Comparison of ENCODE assay signal across 8 cellular contexts in the genomic region with DNA sequence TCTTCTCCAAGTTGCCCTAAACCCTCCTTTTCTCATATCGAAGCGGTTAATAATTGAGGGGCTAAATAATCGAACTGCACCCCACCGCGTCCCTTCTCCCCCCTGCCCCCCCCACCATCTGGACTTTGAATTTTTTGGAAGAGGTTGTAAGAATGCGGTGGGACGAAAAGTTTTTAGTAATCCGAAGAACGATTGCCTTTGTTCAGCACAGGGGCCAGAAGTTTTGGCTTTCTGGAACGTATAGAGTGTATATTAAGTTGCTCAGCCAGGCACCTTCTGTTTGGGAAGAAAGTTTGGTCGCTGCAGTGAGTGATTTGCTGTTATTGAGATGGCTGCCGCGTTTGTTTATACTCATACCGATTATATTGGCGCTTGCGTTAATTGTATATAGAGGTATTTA. TPM values are rescaled to one million over a fixed set of nuclear protein-coding genes. Genes with fewer than 3 reads are reported as not detected.
DNase-seq lines count a peak whose midpoint lies in the region; ATAC-seq, FAIRE-seq and TF ChIP-seq lines count a peak whose summit lies in the region.

No MANE protein-coding gene starts in this region.

- H3K4me3 Mint-ChIP-seq in CD8-positive, alpha-beta memory T cell, result peak overlapping the region; percentile 91 to 99 (median 97)

- H3K4me1 Mint-ChIP-seq in CD8-positive, alpha-beta memory T cell, result peaks cover 43 to 63% (median 62%) of the 10 kb centered on the region in 3 donors

- no peaks in the 10 kb centered on the region for H3K9me3 Mint-ChIP-seq in CD8-positive, alpha-beta memory T cell

- WGBS in HepG2 (ENCODE audit: low lambda C conversion rate), result 1% methylated on average over 16 of the region's 16 CpGs
- WGBS in testis, 2 donors, result 0 to 2% methylated on average over 16 of the region's 16 CpGs

- in situ Hi-C loops in astrocyte of the cerebellum (cut with HindIII; ENCODE audit: low sequenced_read_pairs) (no loop called here), HepG2 (cut with HindIII; ENCODE audit: extremely low pct_ligation_motif_present, low pct_unique_long_range_greater_than_20kb) (no loop called here)

- H4K20me1 ChIP-seq in Karpas-422 (ENCODE audit: insufficient read depth, low read depth, low read length) (peaks cover 9% of the 10 kb centered on the region; the same call in 1 of the 2 replicates), HepG2 (ENCODE audit: insufficient read depth, low read length) (peaks cover 23% of the 10 kb centered on the region)

- no peak for TF ChIP-seq POLR2A in HepG2 (IDR thresholded peaks at IDR 0.05; ENCODE audit: insufficient read depth in 1 of 2, low read depth in 2 of 2, low read length in 2 of 2)
- TF ChIP-seq POLR2A in testis (IDR thresholded peaks at IDR 0.05), result no peak

- peaks cover 0 to 5% of the 10 kb centered on the region in 2 donors for H3K27me3 Mint-ChIP-seq in CD8-positive, alpha-beta memory T cell

- H3K9ac ChIP-seq in Karpas-422 (ENCODE audit: low read length) (peak overlapping the region; percentile 96), HepG2 (ENCODE audit: insufficient read depth, low read depth, low read length) (peak overlapping the region; percentile 93)

- H3K4me2 ChIP-seq in Karpas-422 (ENCODE audit: low read depth, low read length, poor library complexity, severe bottlenecking) (peak overlapping the region; percentile 81), HepG2 (ENCODE audit: low read depth, low read length) (peak overlapping the region; percentile 71)

- H2AFZ ChIP-seq in Karpas-422 (ENCODE audit: low read length) (peak overlapping the region; percentile 76; the same call in 1 of the 2 replicates), HepG2 (ENCODE audit: low read length) (no peak overlapping the region)

- no peak for TF ChIP-seq EP300 in HepG2 (IDR thresholded peaks at IDR 0.05; ENCODE audit: low read depth in 2 of 2, low read length in 2 of 2)
- no peak for TF ChIP-seq EP300 in HepG2 (CRISPR knock-in tag; IDR thresholded peaks at IDR 0.05; ENCODE audit: borderline replicate concordance)

- ATAC-seq in HepG2, result no peak
- ATAC-seq in GM21737 (IDR thresholded peaks at IDR 0.05; ENCODE audit: unreplicated experiment), result no peak

- H3K27ac Mint-ChIP-seq in CD8-positive, alpha-beta memory T cell, result peak overlapping the region; percentile 86 to 98 (median 93)

- no peaks in the 10 kb centered on the region for H3K36me3 ChIP-seq in CD8-positive, alpha-beta memory T cell (ENCODE audit: insufficient read depth, low read length)
- H3K36me3 ChIP-seq in Karpas-422 (ENCODE audit: insufficient read depth, low read length) (peaks cover 15% of the 10 kb centered on the region), HepG2 (replicated peaks in 1 of 2; ENCODE audit: control insufficient read depth in 1 of 2, insufficient read depth in 2 of 2, low read length in 2 of 2) (no peaks in the 10 kb centered on the region), testis (ENCODE audit: low read depth, missing control alignments) (no peaks in the 10 kb centered on the region)

- peaks cover 57% of the 10 kb centered on the region for H3K79me2 ChIP-seq in Karpas-422 (ENCODE audit: low read length)
- H3K79me2 ChIP-seq in HepG2 (ENCODE audit: insufficient read depth, low read length), result peaks cover 55% of the 10 kb centered on the region

- TF ChIP-seq RAD21 in HepG2 (CRISPR knock-in tag; IDR thresholded peaks at IDR 0.05), result no peak

- H3K4me1 ChIP-seq in CD8-positive, alpha-beta memory T cell (ENCODE audit: insufficient read depth, low read length), result peaks cover 43% of the 10 kb centered on the region
- H3K4me1 ChIP-seq in Karpas-422 (ENCODE audit: low read length), result peaks cover 34% of the 10 kb centered on the region
- H3K4me1 ChIP-seq in HepG2 (ENCODE audit: insufficient read depth, low read length), result peaks cover 48% of the 10 kb centered on the region
- peaks cover 11% of the 10 kb centered on the region for H3K4me1 ChIP-seq in testis

- TF ChIP-seq CTCF in astrocyte of the cerebellum (IDR thresholded peaks at IDR 0.05; ENCODE audit: low read depth, low read length, missing control alignments), result no peak
- no peak for TF ChIP-seq CTCF in HepG2 (CRISPR knock-in tag; IDR thresholded peaks at IDR 0.05)
- no peak for TF ChIP-seq CTCF in testis (IDR thresholded peaks at IDR 0.05)

- peak overlapping the region; percentile 90 for H3K27ac ChIP-seq in CD8-positive, alpha-beta memory T cell (ENCODE audit: low read depth, low read length)
- H3K27ac ChIP-seq in Karpas-422 (ENCODE audit: low read length) (peak overlapping the region; percentile 90), HepG2 (ENCODE audit: extremely low read length, insufficient read depth, low read length) (peak overlapping the region; percentile 98), testis (peak overlapping the region; percentile 98 to 100)

- no peaks in the 10 kb centered on the region for H3K9me2 ChIP-seq in Karpas-422 (replicated peaks; ENCODE audit: insufficient read depth, low read length)

- no peak for FAIRE-seq in HepG2 (lab: Jason Lieb, UNC)

- CTCF ChIA-PET in CD8-positive, alpha-beta memory T cell (lab: Charles Lee), result interaction anchor here (0.9 to 1.5 kb wide), 5 partner anchors 16 to 303 kb away, joined by 3 read pairs; a partner anchor contains a TSS
- CTCF ChIA-PET in HepG2 (lab: Yijun Ruan, JAX; ENCODE audit: low intra/inter-chr PET ratio, low total read pairs), result no interaction called here

- H3K4me3 ChIP-seq in CD8-positive, alpha-beta memory T cell (ENCODE audit: low read length), result peak overlapping the region; percentile 73
- H3K4me3 ChIP-seq in Karpas-422 (ENCODE audit: low read length) (peak overlapping the region; percentile 74), astrocyte of the cerebellum (ENCODE audit: low read depth, low read length) (peak overlapping the region; percentile 77), HepG2 (replicated peaks in 1 of 3; ENCODE audit: insufficient read depth in 1 of 3, low read depth in 2 of 3, low read length in 3 of 3) (peak overlapping the region; percentile 92 to 98 (median 96)), testis (peak overlapping the region; percentile 89 to 96)

- intact Hi-C loops in HepG2 (cut with micrococcal nuclease; ENCODE audit: unreplicated experiment) (loop anchor here (5.0 to 10.0 kb wide), 5 partner anchors 35 to 302 kb away; a partner anchor contains a TSS), testis (cut with DNase I; ENCODE audit: low total_unique reads) (loop anchor here (10.0 kb wide), 1 partner anchor 218 kb away; a partner anchor contains a TSS)

- no TSS peak for BruUV-seq in HepG2 (replicated peaks; lab: Mats Ljungman, UMichigan)

- H3K9me3 ChIP-seq in CD8-positive, alpha-beta memory T cell (ENCODE audit: low read length), result no peaks in the 10 kb centered on the region
- no peaks in the 10 kb centered on the region for H3K9me3 ChIP-seq in Karpas-422 (ENCODE audit: low read length)
- no peaks in the 10 kb centered on the region for H3K9me3 ChIP-seq in HepG2 (ENCODE audit: low read length)
- no peaks in the 10 kb centered on the region for H3K9me3 ChIP-seq in testis

- no peaks in the 10 kb centered on the region for H3K27me3 ChIP-seq in CD8-positive, alpha-beta memory T cell (ENCODE audit: insufficient read depth, low read length, poor library complexity, severe bottlenecking)
- H3K27me3 ChIP-seq in Karpas-422 (ENCODE audit: low read length) (no peaks in the 10 kb centered on the region), HepG2 (ENCODE audit: control insufficient read depth in 1 of 2, insufficient read depth in 2 of 2, low read length in 2 of 2) (no peaks in the 10 kb centered on the region; a peak in 1 of 5 replicates), testis (no peaks in the 10 kb centered on the region)

- peaks cover 0 to 41% (median 5%) of the 10 kb centered on the region in 3 donors for H3K36me3 Mint-ChIP-seq in CD8-positive, alpha-beta memory T cell

- DNase-seq in CD8-positive, alpha-beta memory T cell, result peak in 1 of 5 donors; percentile 29
- DNase-seq in Karpas-422 (peak; percentile 74), astrocyte of the cerebellum (ENCODE audit: low read depth) (no peak), HepG2 (ENCODE audit: low spot score) (no peak), testis (peak; percentile 40), COLO668 (lab: John Stamatoyannopoulos, UW; ENCODE audit: unreplicated experiment) (no peak), kidney glomerular epithelial cell (lab: John Stamatoyannopoulos, UW) (no peak)

- POLR2A ChIA-PET in CD8-positive, alpha-beta memory T cell (lab: Charles Lee), result interaction anchor here (0.5 to 2.3 kb wide), 12 partner anchors 35 to 1160 kb away, joined by 3 to 16 read pairs (median 3); a partner anchor contains a TSS
- POLR2A ChIA-PET in HepG2 (lab: Yijun Ruan, JAX), result interaction anchor here (0.5 to 1.4 kb wide), 3 partner anchors 21 to 364 kb away, joined by 3 to 4 read pairs (median 3); a partner anchor contains a TSS

RNA-seq across cellular contexts. Expression of a gene that starts 0.5 kb away (rescaled TPM):
- total RNA-seq in CD8-positive, alpha-beta memory T cell, result 10 to 100 TPM; 40.9 to 43.1 TPM
- 49.0 TPM for polyA plus RNA-seq in CD8-positive, alpha-beta memory T cell
- total RNA-seq in Karpas-422 (2014; rRNA removed; shearing (Covaris generic); ENCODE audit: low replicate concordance), result 173 and 203 TPM in 2 replicates
- total RNA-seq in HepG2 (2016; rRNA removed; fragmentation: Illumina TruSeq; extraction: Trizol) (41.7 and 54.8 TPM in 2 replicates), testis (10 to 100 TPM; 79.8 to 98.3 TPM)
- total RNA-seq in HepG2 (2016; cell fraction: cytosol; rRNA removed; fragmentation: Illumina TruSeq; extraction: Trizol; ENCODE audit: low read depth), result 16.6 and 24.6 TPM in 2 replicates
- total RNA-seq in HepG2 (2016; cell fraction: insoluble cytoplasmic fraction; rRNA removed; fragmentation: Illumina TruSeq; extraction: Trizol), result 37.9 and 53.8 TPM in 2 replicates
- total RNA-seq in HepG2 (2016; cell fraction: membrane; rRNA removed; fragmentation: Illumina TruSeq; extraction: Trizol), result 23.2 and 27.1 TPM in 2 replicates
- 62.6 and 65.3 TPM in 2 replicates for total RNA-seq in HepG2 (2016; cell fraction: nucleus; rRNA removed; fragmentation: Illumina TruSeq; extraction: Trizol)
- polyA plus RNA-seq in HepG2 (2011; rRNA removed) (12.5 and 14.4 TPM in 2 replicates), testis (ENCODE audit: insufficient read depth, low read depth, low replicate concordance) (45.7 TPM)
- 4.9 and 8.6 TPM in 2 replicates for polyA plus RNA-seq in HepG2 (2011; cell fraction: cytosol; rRNA removed)
- polyA plus RNA-seq in HepG2 (2011; cell fraction: nucleus; rRNA removed), result 10.5 and 10.8 TPM in 2 replicates
- 14.1 and 14.9 TPM in 2 replicates for polyA plus RNA-seq in HepG2 (2012)
- 0.44 and 0.64 TPM in 2 replicates for polyA plus RNA-seq in HepG2 (2016; cell fraction: cytosol; fragmentation: Illumina TruSeq; extraction: Trizol; ENCODE audit: low read depth)
- polyA plus RNA-seq in HepG2 (2016; cell fraction: insoluble cytoplasmic fraction; fragmentation: Illumina TruSeq; extraction: Trizol; ENCODE audit: low read depth), result 29.5 and 36.4 TPM in 2 replicates
- polyA plus RNA-seq in HepG2 (2016; cell fraction: membrane; fragmentation: Illumina TruSeq; extraction: Trizol; ENCODE audit: low read depth), result 3.4 and 3.9 TPM in 2 replicates
- polyA plus RNA-seq in HepG2 (2016; cell fraction: nucleus; fragmentation: Illumina TruSeq; extraction: Trizol; ENCODE audit: insufficient read depth, low read depth), result 40.0 and 43.6 TPM in 2 replicates
- 12.0 and 26.9 TPM in 2 replicates for polyA minus RNA-seq in HepG2 (2011; rRNA and poly(A)+ RNA removed; ENCODE audit: low replicate concordance)
- polyA minus RNA-seq in HepG2 (2011; cell fraction: cytosol; rRNA and poly(A)+ RNA removed), result 28.1 and 38.4 TPM in 2 replicates
- polyA minus RNA-seq in HepG2 (2011; cell fraction: nucleus; rRNA and poly(A)+ RNA removed), result 140 and 160 TPM in 2 replicates

Comparison
In these comparisons a context has a peak if more than half of its experiments do, and no peak if none do; other contexts are left out.
1. DNase-seq: peak in Karpas-422 (single experiment) and testis (single experiment); none in astrocyte of the cerebellum (single experiment), HepG2 (single experiment), COLO668 (single experiment) and kidney glomerular epithelial cell (single experiment).
2. Peak in every context shown above with its lines, with median percentiles within 50 percentile points of each other: H3K27ac ChIP-seq and H3K4me3 ChIP-seq.